Comparison of ENCODE assay signal across 23 cellular contexts in the genomic region with DNA sequence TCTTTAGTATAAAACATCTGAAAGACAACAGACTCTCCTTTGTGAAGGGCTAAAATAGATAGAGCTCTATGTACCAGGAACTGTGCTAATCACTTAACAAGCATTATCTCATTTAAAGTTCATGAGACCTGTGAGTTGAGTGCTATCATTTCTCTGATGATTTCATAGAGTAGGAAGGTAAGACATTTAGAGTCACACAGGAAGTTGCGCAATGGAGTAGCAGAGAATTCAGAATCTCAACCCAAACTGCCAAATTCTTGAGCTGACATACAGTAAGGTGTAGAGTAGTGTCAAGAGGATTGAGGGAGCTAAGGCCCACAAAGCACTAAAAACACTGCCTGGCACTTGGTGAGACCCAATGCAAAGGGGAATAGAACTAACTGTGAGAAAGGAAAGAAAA.
A peak's percentile ranks its signal among the peaks of the same experiment; 100 is the strongest.
DNase-seq lines count a peak whose midpoint lies in the region; ATAC-seq, FAIRE-seq and TF ChIP-seq lines count a peak whose summit lies in the region.
"Had no signal": no experiment of that assay in that cellular context is flagged by ENCODE, and none has a peak within 500 bp of the region (broad histone marks: within the 10 kb centered on the region; RNA-seq: fewer than 3 reads in every experiment).

No MANE protein-coding gene starts in this region.

- H3K27me3 Mint-ChIP-seq in stimulated activated naive CD8-positive, alpha-beta T cell treated with anti-CD3 and anti-CD28 coated beads, Interleukin-15, amount 100 ng/mL, for 72 hours = peaks cover 19% of the 10 kb centered on the region

- no peaks in the 10 kb centered on the region for H3K4me1 Mint-ChIP-seq in stimulated activated naive CD8-positive, alpha-beta T cell treated with anti-CD3 and anti-CD28 coated beads, Interleukin-15, amount 100 ng/mL, for 72 hours

- no peak for TF ChIP-seq CTCF in choroid plexus epithelial cell (conservative IDR thresholded peaks at IDR 0.05; ENCODE audit: low read depth, low read length)

- FAIRE-seq in urothelium cell line (lab: Jason Lieb, UNC) = no peak
- FAIRE-seq: GM19239, islet of Langerhans, TTC549 had no signal

- H3K4me3 ChIP-seq in choroid plexus epithelial cell (ENCODE audit: low read depth, low read length) = no peak overlapping the region
- H3K4me3 ChIP-seq: MG63, testis had no signal

- H3K4me3 Mint-ChIP-seq in stimulated activated naive CD8-positive, alpha-beta T cell treated with anti-CD3 and anti-CD28 coated beads, Interleukin-15, amount 100 ng/mL, for 72 hours = no peak overlapping the region
- H3K4me3 Mint-ChIP-seq: activated T-helper 1 cell treated with anti-CD3 and anti-CD28 coated beads, Interleukin-12 subunit alpha, Interleukin-12 subunit beta, Interleukin-2, Interleukin-4 antibody, amounts not matched to agents 30 ng/mL and 10 ng/mL and 1 ng/mL, durations not matched to agents 14 hours and 24 hours and 36 hours; CD4-positive, alpha-beta T cell; neural crest cell had no signal

- DNase-seq in stimulated activated naive CD8-positive, alpha-beta T cell treated with anti-CD3 and anti-CD28 coated beads, Interleukin-15, amount 100 ng/mL, for 72 hours = no peak
- DNase-seq in stimulated activated naive CD8-positive, alpha-beta T cell treated with anti-CD3 and anti-CD28 coated beads, Interleukin-15, Interleukin-2, amounts not matched to agents 100 U/mL and 50 U/mL, for 24 hours = no peak
- DNase-seq in MV-4-11 (lab: John Stamatoyannopoulos, UW) = peak; percentile 21
- DNase-seq in choroid plexus epithelial cell (ENCODE audit: low read depth) = peak; percentile 17
- DNase-seq in urothelium cell line (ENCODE audit: low spot score) = peak; percentile 13
- no peak for DNase-seq in NCI-H345 treated with DMSO at 0.1 percent for 48 hours (lab: John Stamatoyannopoulos, UW; ENCODE audit: unreplicated experiment)
- DNase-seq: activated CD4-positive, alpha-beta T cell treated with anti-CD3 and anti-CD28 coated beads for 1 hour; CD4-positive, alpha-beta T cell; DMS 273 treated with DMSO at 0.1 percent for 48 hours; effector CD8-positive, alpha-beta T cell; MG63; NCI-H1694 treated with DMSO at 0.1 percent for 48 hours; testis had no signal

- ATAC-seq in stimulated activated naive CD8-positive, alpha-beta T cell treated with anti-CD3 and anti-CD28 coated beads, Interleukin-15, amount 100 ng/mL, for 72 hours = peak; percentile 40
- ATAC-seq in stimulated activated naive CD8-positive, alpha-beta T cell treated with anti-CD3 and anti-CD28 coated beads, Interleukin-15, Interleukin-2, amounts not matched to agents 100 U/mL and 50 U/mL, for 24 hours = no peak
- ATAC-seq in HG03280 (IDR thresholded peaks at IDR 0.05; ENCODE audit: unreplicated experiment) = no peak
- ATAC-seq in HG03135 (IDR thresholded peaks at IDR 0.05; ENCODE audit: unreplicated experiment) = no peak
- ATAC-seq: esophagus mucosa had no signal

- peak overlapping the region; percentile 35 to 38 for H3K27ac Mint-ChIP-seq in stimulated activated naive CD8-positive, alpha-beta T cell treated with anti-CD3 and anti-CD28 coated beads, Interleukin-15, amount 100 ng/mL, for 72 hours
- H3K27ac Mint-ChIP-seq: activated naive CD4-positive, alpha-beta T cell treated with anti-CD3 and anti-CD28 coated beads, Interleukin-2, amount 50 U/mL, for 72 hours; activated T-helper 1 cell treated with anti-CD3 and anti-CD28 coated beads, Interleukin-12 subunit alpha, Interleukin-12 subunit beta, Interleukin-2, Interleukin-4 antibody, amounts not matched to agents 30 ng/mL and 10 ng/mL and 1 ng/mL, durations not matched to agents 14 hours and 24 hours and 36 hours; CD4-positive, alpha-beta T cell; progenitor cell of endocrine pancreas had no signal

- H3K9me3 Mint-ChIP-seq in stimulated activated naive CD8-positive, alpha-beta T cell treated with anti-CD3 and anti-CD28 coated beads, Interleukin-15, amount 100 ng/mL, for 72 hours = no peaks in the 10 kb centered on the region
- H3K9me3 Mint-ChIP-seq: activated naive CD4-positive, alpha-beta T cell treated with anti-CD3 and anti-CD28 coated beads, Interleukin-2, amount 50 U/mL, for 72 hours; activated T-helper 1 cell treated with anti-CD3 and anti-CD28 coated beads, Interleukin-12 subunit alpha, Interleukin-12 subunit beta, Interleukin-2, Interleukin-4 antibody, amounts not matched to agents 30 ng/mL and 10 ng/mL and 1 ng/mL, durations not matched to agents 14 hours and 24 hours and 36 hours; CD4-positive, alpha-beta T cell had no signal

Comparison
In these comparisons a context has a peak if more than half of its experiments do, and no peak if none do; other contexts are left out.
1. DNase-seq: peak in MV-4-11 (single experiment), choroid plexus epithelial cell (single experiment) and urothelium cell line (single experiment); none in stimulated activated naive CD8-positive, alpha-beta T cell treated with anti-CD3 and anti-CD28 coated beads, Interleukin-15, amount 100 ng/mL, for 72 hours (0 of 2), stimulated activated naive CD8-positive, alpha-beta T cell treated with anti-CD3 and anti-CD28 coated beads, Interleukin-15, Interleukin-2, amounts not matched to agents 100 U/mL and 50 U/mL, for 24 hours (single experiment) and NCI-H345 treated with DMSO at 0.1 percent for 48 hours (single experiment).